In the genomic region with DNA sequence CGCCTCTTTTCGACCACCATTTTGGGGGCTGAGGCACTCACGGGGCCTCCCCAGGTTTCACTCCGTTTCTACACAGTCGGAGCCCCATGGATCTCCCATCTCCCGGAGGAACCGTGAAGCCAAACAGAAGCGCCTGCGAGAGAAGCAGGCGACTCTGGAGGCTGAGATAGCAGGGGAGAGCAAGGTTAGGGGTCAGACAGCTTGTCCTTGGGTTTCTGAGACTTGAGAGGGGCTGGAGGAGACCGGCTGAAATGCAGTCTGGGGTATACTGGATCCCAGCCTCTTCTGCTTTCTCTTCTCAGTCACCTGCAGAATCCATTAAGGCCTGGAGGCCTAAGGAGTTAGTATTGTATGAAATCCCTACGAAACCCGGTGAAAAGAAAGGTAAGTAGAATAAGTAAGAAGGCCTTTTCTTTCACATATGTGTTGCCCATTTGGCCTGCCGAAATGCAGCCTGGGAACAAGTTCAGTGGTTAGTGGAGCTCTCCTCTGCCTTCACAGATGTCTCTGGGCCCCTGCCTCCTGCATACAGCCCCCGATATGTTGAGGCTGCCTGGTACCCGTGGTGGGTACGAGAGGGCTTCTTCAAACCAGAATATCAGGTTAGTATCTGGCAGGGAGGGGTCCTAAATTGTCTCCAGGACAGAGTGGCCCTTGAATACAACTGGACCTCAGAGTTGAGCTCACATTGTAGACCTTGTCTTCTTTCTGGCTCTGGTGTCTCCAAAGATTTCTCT, we compare ENCODE assay signal across 7 cellular contexts. TPM values are rescaled to one million over a fixed set of nuclear protein-coding genes. Genes with fewer than 3 reads are reported as not detected.
DNase-seq lines count a peak whose midpoint lies in the region; ATAC-seq and TF ChIP-seq lines count a peak whose summit lies in the region.
"Had no signal": no experiment of that assay in that cellular context is flagged by ENCODE, and none has a peak within 500 bp of the region (broad histone marks: within the 10 kb centered on the region; RNA-seq: fewer than 3 reads in every experiment).

No MANE protein-coding gene starts in this region.

- H3K9me3 ChIP-seq in ES-I3 (ENCODE audit: control insufficient read depth, insufficient read depth, low read length), result no peaks in the 10 kb centered on the region

- H3K4me3 Mint-ChIP-seq in activated T-cell treated with anti-CD3 and anti-CD28 coated beads, Interleukin-2, amount 50 U/mL, for 4 hours, result peak overlapping the region; percentile 92

- intact Hi-C loops in lower leg skin (cut with DNase I; ENCODE audit: low total_unique reads), result no loop called here

- TF ChIP-seq CTCF in lower leg skin (IDR thresholded peaks at IDR 0.05), result no peak

- peaks cover 43% of the 10 kb centered on the region for H3K36me3 Mint-ChIP-seq in activated T-cell treated with anti-CD3 and anti-CD28 coated beads, Interleukin-2, amount 50 U/mL, for 4 hours (ENCODE audit: insufficient read depth)

- peaks cover 27% of the 10 kb centered on the region for H3K4me1 Mint-ChIP-seq in activated T-cell treated with anti-CD3 and anti-CD28 coated beads, Interleukin-2, amount 50 U/mL, for 4 hours (ENCODE audit: low read depth)

- H3K27me3 Mint-ChIP-seq in activated T-cell treated with anti-CD3 and anti-CD28 coated beads, Interleukin-2, amount 50 U/mL, for 4 hours (ENCODE audit: low read depth), result no peaks in the 10 kb centered on the region

- no peak for DNase-seq in activated T-cell treated with anti-CD3 and anti-CD28 coated beads, Interleukin-2, amount 50 U/mL, for 4 hours
- DNase-seq in lower leg skin (ENCODE audit: low spot score in 2 of 2) (no peak), COR-L47 (lab: John Stamatoyannopoulos, UW) (no peak), NCI-H2081 (lab: John Stamatoyannopoulos, UW) (no peak)

- ATAC-seq in activated T-cell treated with anti-CD3 and anti-CD28 coated beads, Interleukin-2, amount 50 U/mL, for 4 hours, result no peak
- ATAC-seq in HG03045 (IDR thresholded peaks at IDR 0.05; ENCODE audit: unreplicated experiment), result no peak

- peak overlapping the region; percentile 72 for H3K9ac ChIP-seq in ES-I3 (ENCODE audit: low read depth, low read length)

- no peak for TF ChIP-seq POLR2A in lower leg skin (IDR thresholded peaks at IDR 0.05)

- no peaks in the 10 kb centered on the region; the same call in 1 of the 2 replicates for H3K4me1 ChIP-seq in ES-I3 (ENCODE audit: insufficient read depth, low read length)

- H3K4me3 ChIP-seq in lower leg skin (ENCODE audit: low read depth, poor library complexity, severe bottlenecking), result peak overlapping the region; percentile 18

- peaks cover 14% of the 10 kb centered on the region; the same call in 1 of the 2 replicates for H3K36me3 ChIP-seq in ES-I3 (ENCODE audit: insufficient read depth, low read length)

- 24 to 29% methylated on average over 17 of the region's 17 CpGs for WGBS in lower leg skin, 2 donors

- no peaks in the 10 kb centered on the region for H3K9me3 Mint-ChIP-seq in activated T-cell treated with anti-CD3 and anti-CD28 coated beads, Interleukin-2, amount 50 U/mL, for 4 hours

RNA-seq across cellular contexts. Expression of a gene that starts 1.0 kb away (rescaled TPM):
- 10 to 100 TPM; 73.6 to 95.1 (median 79.3) TPM for total RNA-seq in activated T-cell treated with anti-CD3 and anti-CD28 coated beads, Interleukin-2, amount 50 U/mL, for 4 hours
- 10 to 100 TPM; 13.0 to 25.2 (median 18.1) TPM for total RNA-seq in lower leg skin

RNA-seq across cellular contexts. Expression of a gene that starts 7.0 kb away (rescaled TPM):
- 10 to 100 TPM; 69.6 to 74.0 (median 73.8) TPM for total RNA-seq in activated T-cell treated with anti-CD3 and anti-CD28 coated beads, Interleukin-2, amount 50 U/mL, for 4 hours
- total RNA-seq in lower leg skin, result 10 to 100 TPM in 2 of 4 donors, 1 to 10 TPM in 2; 6.1 to 11.2 (median 9.4) TPM

RNA-seq across cellular contexts. Expression of a gene that starts 16.9 kb away (rescaled TPM):
- under 1 TPM in 1 of 3 donors, not detected in 2; 0.28 TPM for total RNA-seq in activated T-cell treated with anti-CD3 and anti-CD28 coated beads, Interleukin-2, amount 50 U/mL, for 4 hours
- total RNA-seq in lower leg skin, result under 1 TPM in 1 of 4 donors, not detected in 3; 0.36 TPM
- total RNA-seq: HT1080 had no signal

RNA-seq across cellular contexts. Expression of a gene that starts 25.8 kb away (rescaled TPM):
- under 1 TPM in 1 of 3 donors, not detected in 2; 0.03 TPM for total RNA-seq in activated T-cell treated with anti-CD3 and anti-CD28 coated beads, Interleukin-2, amount 50 U/mL, for 4 hours
- not detected for total RNA-seq in lower leg skin
- total RNA-seq: HT1080 had no signal

RNA-seq across cellular contexts. Expression of a gene that starts 30.7 kb away (rescaled TPM):
- 10 to 100 TPM; 13.9 to 23.1 (median 14.2) TPM for total RNA-seq in activated T-cell treated with anti-CD3 and anti-CD28 coated beads, Interleukin-2, amount 50 U/mL, for 4 hours
- total RNA-seq in lower leg skin, result 100 to 1,000 TPM; 140 to 221 (median 194) TPM

Comparison
In these comparisons a context has a peak if more than half of its experiments do, and no peak if none do; other contexts are left out.
1. RNA of a gene that starts 7.0 kb away (total RNA-seq): 69.6 to 74.0 TPM in activated T-cell treated with anti-CD3 and anti-CD28 coated beads, Interleukin-2, amount 50 U/mL, for 4 hours; 6.1 to 11.2 TPM in lower leg skin; every median in the first group is over 4 times any median in the second.